In genomic region chr9:83466877-83467276, GRCh38 we compare ENCODE assay signal across 10 cellular contexts.
"Had no signal": no experiment of that assay in that cellular context is flagged by ENCODE, and none has a peak within 500 bp of the region (broad histone marks: within the 10 kb centered on the region; RNA-seq: fewer than 3 reads in every experiment).

No MANE protein-coding gene starts in this region.

- H3K27me3 Mint-ChIP-seq: activated naive CD8-positive, alpha-beta T cell treated with anti-CD3 and anti-CD28 coated beads, Interleukin-2, amount 50 U/mL, for 24 hours had no signal

- H3K9me3 Mint-ChIP-seq: activated CD4-positive, alpha-beta memory T cell treated with anti-CD3 and anti-CD28 coated beads for 36 hours; activated naive CD8-positive, alpha-beta T cell treated with anti-CD3 and anti-CD28 coated beads, Interleukin-2, amount 50 U/mL, for 24 hours; activated T-cell treated with anti-CD3 and anti-CD28 coated beads, Interleukin-2, amount 50 U/mL, for 72 hours; natural killer cell treated with Interleukin-12 subunit alpha and Interleukin-12 subunit beta and Interleukin-15 and Interleukin-18, amount 100 ng/mL, for 72 hours had no signal

- H3K27ac Mint-ChIP-seq: activated CD4-positive, alpha-beta memory T cell treated with anti-CD3 and anti-CD28 coated beads for 36 hours; activated naive CD8-positive, alpha-beta T cell treated with anti-CD3 and anti-CD28 coated beads, Interleukin-2, amount 50 U/mL, for 24 hours; activated T-cell treated with anti-CD3 and anti-CD28 coated beads, Interleukin-2, amount 50 U/mL, for 72 hours; natural killer cell treated with Interleukin-12 subunit alpha and Interleukin-12 subunit beta and Interleukin-15 and Interleukin-18, amount 100 ng/mL, for 72 hours had no signal

- H3K4me3 Mint-ChIP-seq: activated CD4-positive, alpha-beta memory T cell treated with anti-CD3 and anti-CD28 coated beads for 36 hours; activated naive CD8-positive, alpha-beta T cell treated with anti-CD3 and anti-CD28 coated beads, Interleukin-2, amount 50 U/mL, for 24 hours; activated T-cell treated with anti-CD3 and anti-CD28 coated beads, Interleukin-2, amount 50 U/mL, for 72 hours; natural killer cell treated with Interleukin-12 subunit alpha and Interleukin-12 subunit beta and Interleukin-15 and Interleukin-18, amount 100 ng/mL, for 72 hours had no signal

- H3K4me1 Mint-ChIP-seq: activated naive CD8-positive, alpha-beta T cell treated with anti-CD3 and anti-CD28 coated beads, Interleukin-2, amount 50 U/mL, for 24 hours had no signal

- ATAC-seq: activated naive CD8-positive, alpha-beta T cell treated with anti-CD3 and anti-CD28 coated beads, Interleukin-2, amount 50 U/mL, for 24 hours; activated T-cell treated with anti-CD3 and anti-CD28 coated beads, Interleukin-2, amount 50 U/mL, for 72 hours; heart right ventricle; left lobe of liver; natural killer cell treated with Interleukin-12 subunit alpha and Interleukin-12 subunit beta and Interleukin-15 and Interleukin-18, amount 100 ng/mL, for 72 hours had no signal

- DNase-seq: activated CD4-positive, alpha-beta memory T cell treated with anti-CD3 and anti-CD28 coated beads for 36 hours; activated naive CD8-positive, alpha-beta T cell treated with anti-CD3 and anti-CD28 coated beads, Interleukin-2, amount 50 U/mL, for 24 hours; activated T-cell treated with anti-CD3 and anti-CD28 coated beads, Interleukin-2, amount 50 U/mL, for 72 hours; heart right ventricle; stimulated activated CD4-positive, alpha-beta T cell treated with anti-CD3 and anti-CD28 coated beads, Interleukin-15, amount 100 ng/mL, for 24 hours; stimulated activated CD4-positive, alpha-beta T cell treated with anti-CD3 and anti-CD28 coated beads, Interleukin-4, amount 100 ng/mL, for 4 hours; stomach; uterus had no signal

- H3K36me3 Mint-ChIP-seq: natural killer cell treated with Interleukin-12 subunit alpha and Interleukin-12 subunit beta and Interleukin-15 and Interleukin-18, amount 100 ng/mL, for 72 hours had no signal
